25 cellular contexts compared by ENCODE assay signal in genomic region chr9:81693639-81694378, GRCh38. TPM values are rescaled to one million over a fixed set of nuclear protein-coding genes. Genes with fewer than 3 reads are reported as not detected.
A peak's percentile ranks its signal among the peaks of the same experiment; 100 is the strongest.
DNase-seq lines count a peak whose midpoint lies in the region; ATAC-seq and TF ChIP-seq lines count a peak whose summit lies in the region.
"Had no signal": no experiment of that assay in that cellular context is flagged by ENCODE, and none has a peak within 500 bp of the region (broad histone marks: within the 10 kb centered on the region; RNA-seq: fewer than 3 reads in every experiment).

No MANE protein-coding gene starts in this region.

- H3K4me1 ChIP-seq in SJSA1 (replicated peaks) (peaks cover 27% of the 10 kb centered on the region), stomach (peaks cover 10 to 38% (median 21%) of the 10 kb centered on the region in 4 donors), right lobe of liver (no peaks in the 10 kb centered on the region)
- H3K4me1 ChIP-seq: parathyroid adenoma had no signal

- H3K4me3 ChIP-seq in SJSA1 (0 out of 2 replicates have a peak overlapping the region, but pooled peaks have one; percentile 0), stomach (peak overlapping the region in 1 of 4 donors; percentile 4), right lobe of liver (no peak overlapping the region)
- H3K4me3 ChIP-seq: HAP-1 had no signal

- intact Hi-C loops in stomach (cut with DNase I; ENCODE audit: low total_unique reads) (no loop called here), right lobe of liver (cut with DNase I) (no loop called here)

- H3K36me3 ChIP-seq in SJSA1 (no peaks in the 10 kb centered on the region), stomach (no peaks in the 10 kb centered on the region), right lobe of liver (no peaks in the 10 kb centered on the region)
- H3K36me3 ChIP-seq: HAP-1, heart left ventricle had no signal

- DNase-seq in GM03348 (ENCODE audit: low spot score) (peak; percentile 21), SJSA1 (ENCODE audit: low read depth in 1 of 2, low spot score in 2 of 2) (peak in 1 of 2 experiments; percentile 57), fibroblast of gingiva (ENCODE audit: low read depth) (peak; percentile 26), stomach (no peak), germinal center (ENCODE audit: low spot score) (no peak), foreskin melanocyte (no peak), right lobe of liver (no peak)
- DNase-seq: activated CD4-positive, alpha-beta T cell treated with anti-CD3 and anti-CD28 coated beads for 1 hour; activated naive CD4-positive, alpha-beta T cell treated with anti-CD3 and anti-CD28 coated beads, Interleukin-2, amount 50 U/mL, for 16 hours; activated T-cell treated with anti-CD3 and anti-CD28 coated beads, Interleukin-2, amount 50 U/mL, for 72 hours; anterior cingulate cortex; cerebellar nuclear complex; heart left ventricle; KG1; left colon; MV-4-11; naive thymus-derived CD4-positive, alpha-beta T cell; NCI-H1694 treated with DMSO at 0.1 percent for 48 hours; NCI-H748 treated with DMSO at 0.1 percent for 48 hours; right cardiac atrium; SHP77; T-helper 1 cell had no signal

- no peak for ATAC-seq in GM21390 (IDR thresholded peaks at IDR 0.05; ENCODE audit: unreplicated experiment)
- no peak for ATAC-seq in right lobe of liver
- ATAC-seq: activated T-cell treated with anti-CD3 and anti-CD28 coated beads, Interleukin-2, amount 50 U/mL, for 72 hours; heart left ventricle; left colon; naive thymus-derived CD4-positive, alpha-beta T cell; right cardiac atrium had no signal

- no peak for TF ChIP-seq EP300 in stomach (IDR thresholded peaks at IDR 0.05)

- H3K27ac ChIP-seq in SJSA1 (peak overlapping the region; percentile 51), stomach (peak overlapping the region; percentile 4 to 66 (median 23)), right lobe of liver (no peak overlapping the region)
- H3K27ac ChIP-seq: heart left ventricle, parathyroid adenoma had no signal

- H3K9me3 ChIP-seq in SJSA1 (replicated peaks) (no peaks in the 10 kb centered on the region), stomach (no peaks in the 10 kb centered on the region), right lobe of liver (no peaks in the 10 kb centered on the region)
- H3K9me3 ChIP-seq: HAP-1, heart left ventricle had no signal

- H3K27me3 ChIP-seq in SJSA1 (replicated peaks) (no peaks in the 10 kb centered on the region), stomach (no peaks in the 10 kb centered on the region), right lobe of liver (no peaks in the 10 kb centered on the region)
- H3K27me3 ChIP-seq: heart left ventricle had no signal

- no peak for TF ChIP-seq CTCF in stomach (IDR thresholded peaks at IDR 0.05)
- TF ChIP-seq CTCF in right lobe of liver (IDR thresholded peaks at IDR 0.05), result no peak

- 26 to 48% (median 33%) methylated on average over 6 of the region's 6 CpGs for WGBS in stomach, 5 donors
- WGBS in right lobe of liver (ENCODE audit: insufficient coverage, low coverage, low lambda C conversion rate, missing lambda C conversion rate), result 63% methylated on average over 6 of the region's 6 CpGs

- TF ChIP-seq POLR2A in stomach (IDR thresholded peaks at IDR 0.05) (no peak), right lobe of liver (IDR thresholded peaks at IDR 0.05) (no peak)

RNA-seq across cellular contexts. Expression of gene TLE1, which starts 4.5 kb away (rescaled TPM):
- total RNA-seq in SJSA1 (2014; rRNA removed; shearing (Covaris generic)), result 11.3 and 22.0 TPM in 2 replicates
- total RNA-seq in stomach (100 to 1,000 TPM in 2 of 5 donors, 10 to 100 TPM in 3; 57.2 to 136 (median 85.2) TPM), right lobe of liver (10 to 100 TPM; 31.9 to 62.9 (median 58.0) TPM)
- polyA plus RNA-seq in stomach, result 10 to 100 TPM; 23.7 to 33.0 (median 26.3) TPM

Comparison
In these comparisons a context has a peak if more than half of its experiments do, and no peak if none do; other contexts are left out.
1. DNase-seq: peak in GM03348 (single experiment) and fibroblast of gingiva (single experiment); none in stomach (single experiment), germinal center (single experiment), foreskin melanocyte (single experiment) and right lobe of liver (0 of 3).
2. H3K27ac ChIP-seq: peak in SJSA1 (single experiment) and stomach (5 of 5); none in right lobe of liver (0 of 3).